Comparison of ENCODE assay signal across 26 cellular contexts in genomic region chr5:126274819-126275218, GRCh38.
"Had no signal": no experiment of that assay in that cellular context is flagged by ENCODE, and none has a peak within 500 bp of the region (broad histone marks: within the 10 kb centered on the region; RNA-seq: fewer than 3 reads in every experiment).

No MANE protein-coding gene starts in this region.

- FAIRE-seq: RCC 7860, TTC549 had no signal

- H3K4me3 ChIP-seq: body of pancreas, SJSA1 had no signal

- H3K27ac Mint-ChIP-seq: activated B cell treated with CpG ODN at 0.5 μM for 24 hours; activated CD4-positive, alpha-beta T cell treated with anti-CD3 and anti-CD28 coated beads, Interleukin-2, amount 10 ng/mL, durations not matched to agents 24 days and 14 days; activated CD8-positive, alpha-beta memory T cell treated with anti-CD3 and anti-CD28 coated beads, Interleukin-2, amount 10 ng/mL, durations not matched to agents 7 days and 5 days; activated naive CD4-positive, alpha-beta T cell treated with anti-CD3 and anti-CD28 coated beads, Interleukin-2, amount 50 U/mL, for 24 hours; activated T-cell treated with anti-CD3 and anti-CD28 coated beads, Interleukin-2, amount 50 U/mL, for 24 hours; activated T-helper 1 cell treated with anti-CD3 and anti-CD28 coated beads, Interleukin-12 subunit alpha, Interleukin-12 subunit beta, Interleukin-2, Interleukin-4 antibody, amounts not matched to agents 30 ng/mL and 10 ng/mL and 1 ng/mL, durations not matched to agents 14 hours and 24 hours and 36 hours; T-cell had no signal

- DNase-seq: activated B cell treated with CpG ODN at 0.5 μM for 24 hours; activated CD4-positive, alpha-beta T cell treated with anti-CD3 and anti-CD28 coated beads for 1 hour; activated CD4-positive, alpha-beta T cell treated with anti-CD3 and anti-CD28 coated beads, Interleukin-2, amount 10 ng/mL, durations not matched to agents 24 days and 14 days; activated CD4-positive, alpha-beta T cell treated with anti-CD3 and anti-CD28 coated beads, Interleukin-2, amount 50 U/mL, for 48 hours; activated CD8-positive, alpha-beta memory T cell treated with anti-CD3 and anti-CD28 coated beads, Interleukin-2, amount 10 ng/mL, durations not matched to agents 7 days and 5 days; activated effector memory CD4-positive, alpha-beta T cell treated with Interleukin-2 at 50 U/mL for 16 hours; activated naive CD4-positive, alpha-beta T cell; activated T-cell treated with anti-CD3 and anti-CD28 coated beads, Interleukin-2, amount 50 U/mL, for 24 hours; aorta; MM.1S; NCI-H1105; NCI-H1436; NCI-H2029; NCI-H510A; NCI-H526 treated with DMSO at 0.1 percent for 48 hours; NK-92 treated with Interleukin-12 subunit alpha and Interleukin-12 subunit beta, amount 100 ng/mL, for 24 hours; T-cell; T-helper 2 cell; T1000 had no signal

- H3K9me3 ChIP-seq: body of pancreas, SJSA1 had no signal

- H3K9me3 Mint-ChIP-seq: activated B cell treated with CpG ODN at 0.5 μM for 24 hours; activated CD4-positive, alpha-beta T cell treated with anti-CD3 and anti-CD28 coated beads, Interleukin-2, amount 10 ng/mL, durations not matched to agents 24 days and 14 days; activated naive CD4-positive, alpha-beta T cell treated with anti-CD3 and anti-CD28 coated beads, Interleukin-2, amount 50 U/mL, for 24 hours; activated T-cell treated with anti-CD3 and anti-CD28 coated beads, Interleukin-2, amount 50 U/mL, for 24 hours; activated T-helper 1 cell treated with anti-CD3 and anti-CD28 coated beads, Interleukin-12 subunit alpha, Interleukin-12 subunit beta, Interleukin-2, Interleukin-4 antibody, amounts not matched to agents 30 ng/mL and 10 ng/mL and 1 ng/mL, durations not matched to agents 14 hours and 24 hours and 36 hours; central memory CD8-positive, alpha-beta T cell; T-cell had no signal

- H3K36me3 Mint-ChIP-seq: activated CD8-positive, alpha-beta memory T cell treated with anti-CD3 and anti-CD28 coated beads, Interleukin-2, amount 10 ng/mL, durations not matched to agents 7 days and 5 days; activated naive CD4-positive, alpha-beta T cell treated with anti-CD3 and anti-CD28 coated beads, Interleukin-2, amount 50 U/mL, for 24 hours; T-cell had no signal

- H3K4me1 Mint-ChIP-seq: activated B cell treated with CpG ODN at 0.5 μM for 24 hours; activated CD4-positive, alpha-beta T cell treated with anti-CD3 and anti-CD28 coated beads, Interleukin-2, amount 10 ng/mL, durations not matched to agents 24 days and 14 days; activated CD8-positive, alpha-beta memory T cell treated with anti-CD3 and anti-CD28 coated beads, Interleukin-2, amount 10 ng/mL, durations not matched to agents 7 days and 5 days; activated naive CD4-positive, alpha-beta T cell treated with anti-CD3 and anti-CD28 coated beads, Interleukin-2, amount 50 U/mL, for 24 hours; central memory CD8-positive, alpha-beta T cell; T-cell had no signal

- H3K27me3 ChIP-seq: body of pancreas, SJSA1 had no signal

- H3K27ac ChIP-seq: body of pancreas, SJSA1 had no signal

- H3K36me3 ChIP-seq: SJSA1 had no signal

- H3K4me1 ChIP-seq: body of pancreas, SJSA1 had no signal

- H3K27me3 Mint-ChIP-seq: activated B cell treated with CpG ODN at 0.5 μM for 24 hours; activated CD4-positive, alpha-beta T cell treated with anti-CD3 and anti-CD28 coated beads, Interleukin-2, amount 10 ng/mL, durations not matched to agents 24 days and 14 days; activated CD8-positive, alpha-beta memory T cell treated with anti-CD3 and anti-CD28 coated beads, Interleukin-2, amount 10 ng/mL, durations not matched to agents 7 days and 5 days; activated naive CD4-positive, alpha-beta T cell treated with anti-CD3 and anti-CD28 coated beads, Interleukin-2, amount 50 U/mL, for 24 hours; activated T-cell treated with anti-CD3 and anti-CD28 coated beads, Interleukin-2, amount 50 U/mL, for 24 hours; central memory CD8-positive, alpha-beta T cell; T-cell had no signal

- H3K4me3 Mint-ChIP-seq: activated B cell treated with CpG ODN at 0.5 μM for 24 hours; activated CD4-positive, alpha-beta T cell treated with anti-CD3 and anti-CD28 coated beads, Interleukin-2, amount 10 ng/mL, durations not matched to agents 24 days and 14 days; activated CD8-positive, alpha-beta memory T cell treated with anti-CD3 and anti-CD28 coated beads, Interleukin-2, amount 10 ng/mL, durations not matched to agents 7 days and 5 days; activated naive CD4-positive, alpha-beta T cell treated with anti-CD3 and anti-CD28 coated beads, Interleukin-2, amount 50 U/mL, for 24 hours; activated T-cell treated with anti-CD3 and anti-CD28 coated beads, Interleukin-2, amount 50 U/mL, for 24 hours; activated T-helper 1 cell treated with anti-CD3 and anti-CD28 coated beads, Interleukin-12 subunit alpha, Interleukin-12 subunit beta, Interleukin-2, Interleukin-4 antibody, amounts not matched to agents 30 ng/mL and 10 ng/mL and 1 ng/mL, durations not matched to agents 14 hours and 24 hours and 36 hours; central memory CD8-positive, alpha-beta T cell; T-cell had no signal
